27 cellular contexts compared by ENCODE assay signal in genomic region chr19:45101796-45102195, GRCh38. TPM values are rescaled to one million over a fixed set of nuclear protein-coding genes. Genes with fewer than 3 reads are reported as not detected.
DNase-seq lines count a peak whose midpoint lies in the region; ATAC-seq, FAIRE-seq and TF ChIP-seq lines count a peak whose summit lies in the region.
"Had no signal": no experiment of that assay in that cellular context is flagged by ENCODE, and none has a peak within 500 bp of the region (broad histone marks: within the 10 kb centered on the region; RNA-seq: fewer than 3 reads in every experiment).

No MANE protein-coding gene starts in this region.

- H4K5ac ChIP-seq in H9 (ENCODE audit: insufficient read length, low read depth, low read length), result no peak overlapping the region

- peaks cover 37% of the 10 kb centered on the region for H3K79me2 ChIP-seq in H9 (ENCODE audit: insufficient read depth, low read length)

- no peak overlapping the region for H3K4me3 ChIP-seq in stomach
- H3K4me3 ChIP-seq: ascending aorta, GM23248, lung, SJSA1, skin epidermis had no signal

- H3K9me3 ChIP-seq in H9 (ENCODE audit: control insufficient read depth, low read depth, low read length) (no peaks in the 10 kb centered on the region), T-helper 17 cell (ENCODE audit: control insufficient read depth, low read length, poor library complexity, severe bottlenecking) (no peaks in the 10 kb centered on the region), stomach (no peaks in the 10 kb centered on the region)
- H3K9me3 ChIP-seq: ascending aorta, SJSA1 had no signal

- TF ChIP-seq POLR2A in stomach (IDR thresholded peaks at IDR 0.05), result no peak

- H3K23me2 ChIP-seq in H9 (ENCODE audit: insufficient read length, low read depth, low read length, poor library complexity, severe bottlenecking), result no peaks in the 10 kb centered on the region

- H2AK5ac ChIP-seq in H9 (ENCODE audit: insufficient read length, low read length), result no peak overlapping the region

- no peak overlapping the region for H2BK5ac ChIP-seq in H9 (ENCODE audit: insufficient read length, low read length)

- ATAC-seq in T-helper 17 cell (no peak), memory B cell (ENCODE audit: low read depth) (no peak)
- ATAC-seq: activated T-cell treated with anti-CD3 and anti-CD28 coated beads, Interleukin-2, amount 50 U/mL, for 72 hours had no signal

- H3K4me3 Mint-ChIP-seq in H9 (peak overlapping the region in 1 of 2 experiments; percentile 39; a peak in 1 of 5 replicates), T-helper 17 cell (no peak overlapping the region), memory B cell (no peak overlapping the region)
- H3K4me3 Mint-ChIP-seq: activated naive CD4-positive, alpha-beta T cell treated with anti-CD3 and anti-CD28 coated beads, Interleukin-2, amount 10 ng/mL, durations not matched to agents 7 days and 5 days; activated T-cell treated with anti-CD3 and anti-CD28 coated beads, Interleukin-2, amount 50 U/mL, for 72 hours; CD4-positive, alpha-beta T cell; central memory CD8-positive, alpha-beta T cell; T-helper 1 cell treated with Interleukin-12 subunit alpha and Interleukin-12 subunit beta and Interleukin-4 antibody, amounts not matched to agents 30 μg/mL and 1 μg/mL, for 36 hours had no signal

- H3K27me3 Mint-ChIP-seq in H9 (ENCODE audit: low read depth) (no peaks in the 10 kb centered on the region), T-helper 17 cell (no peaks in the 10 kb centered on the region), memory B cell (no peaks in the 10 kb centered on the region)
- H3K27me3 Mint-ChIP-seq: activated naive CD4-positive, alpha-beta T cell treated with anti-CD3 and anti-CD28 coated beads, Interleukin-2, amount 10 ng/mL, durations not matched to agents 7 days and 5 days; CD4-positive, alpha-beta T cell; central memory CD8-positive, alpha-beta T cell had no signal

- no peaks in the 10 kb centered on the region for H3K27me3 ChIP-seq in H9 (ENCODE audit: insufficient read depth, low read length)
- no peaks in the 10 kb centered on the region for H3K27me3 ChIP-seq in stomach
- H3K27me3 ChIP-seq: ascending aorta, SJSA1 had no signal

- TF ChIP-seq CTCF in H9 (conservative IDR thresholded peaks at IDR 0.05), result no peak
- TF ChIP-seq CTCF in stomach (IDR thresholded peaks at IDR 0.05), result no peak

- DNase-seq in H9, result no peak
- no peak for DNase-seq in T-helper 17 cell
- no peak for DNase-seq in memory B cell (ENCODE audit: low spot score in 2 of 2)
- no peak for DNase-seq in stomach
- no peak for DNase-seq in SW480 (ENCODE audit: low spot score)
- DNase-seq in D341Med (ENCODE audit: low spot score), result no peak
- DNase-seq in urothelium cell line (ENCODE audit: low spot score), result no peak
- DNase-seq: activated CD4-positive, alpha-beta T cell treated with anti-CD3 and anti-CD28 coated beads for 48 hours; activated naive CD4-positive, alpha-beta T cell treated with anti-CD3 and anti-CD28 coated beads, Interleukin-2, amount 10 ng/mL, durations not matched to agents 7 days and 5 days; activated T-cell treated with anti-CD3 and anti-CD28 coated beads, Interleukin-2, amount 50 U/mL, for 72 hours; CD4-positive, alpha-beta T cell; DMS153; GM23248; kidney glomerular epithelial cell; NCI-H146; NCI-H510A treated with DMSO at 0.1 percent for 48 hours; occipital lobe; stimulated activated CD4-positive, alpha-beta T cell treated with anti-CD3 and anti-CD28 coated beads, Interleukin-2, amount 100 ng/mL, for 24 hours had no signal

- no peak overlapping the region for H2BK15ac ChIP-seq in H9 (ENCODE audit: low read depth, low read length)

- H4K8ac ChIP-seq in H9 (replicated peaks; ENCODE audit: insufficient read length, low read depth, low read length), result no peak overlapping the region

- no peak for TF ChIP-seq EP300 in stomach (IDR thresholded peaks at IDR 0.05)

- H2AFZ ChIP-seq in H9 (ENCODE audit: low read length), result no peak overlapping the region
- H2AFZ ChIP-seq: GM23248 had no signal

- WGBS in H9 (ENCODE audit: extremely low coverage, insufficient read length, low lambda C conversion rate), result no CpG with 5 or more reads among the region's 8 CpGs
- WGBS in stomach, 5 donors, result 57 to 72% (median 67%) methylated on average over 7 to 8 of the region's 8 CpGs

- peaks cover 75 to 82% of the 10 kb centered on the region in 2 experiments for H3K4me1 Mint-ChIP-seq in H9
- peaks cover 55% of the 10 kb centered on the region for H3K4me1 Mint-ChIP-seq in T-helper 17 cell
- peaks cover 43% of the 10 kb centered on the region for H3K4me1 Mint-ChIP-seq in memory B cell

- H3K4ac ChIP-seq in H9 (ENCODE audit: low read depth, low read length), result no peak overlapping the region

- no peaks in the 10 kb centered on the region; a peak in 1 of 5 replicates for H3K9me3 Mint-ChIP-seq in H9
- H3K9me3 Mint-ChIP-seq in memory B cell, result no peaks in the 10 kb centered on the region
- H3K9me3 Mint-ChIP-seq: activated naive CD4-positive, alpha-beta T cell treated with anti-CD3 and anti-CD28 coated beads, Interleukin-2, amount 10 ng/mL, durations not matched to agents 7 days and 5 days; activated T-cell treated with anti-CD3 and anti-CD28 coated beads, Interleukin-2, amount 50 U/mL, for 72 hours; CD4-positive, alpha-beta T cell; central memory CD8-positive, alpha-beta T cell; T-helper 1 cell treated with Interleukin-12 subunit alpha and Interleukin-12 subunit beta and Interleukin-4 antibody, amounts not matched to agents 30 μg/mL and 1 μg/mL, for 36 hours had no signal

- intact Hi-C loops in stomach (cut with DNase I; ENCODE audit: low total_unique reads), result no loop called here

- no peak overlapping the region for H3K18ac ChIP-seq in H9 (ENCODE audit: insufficient read length, low read depth, low read length)

- H3K27ac Mint-ChIP-seq in H9, result peak overlapping the region; percentile 41 to 81 (median 70); a peak in 4 of 7 replicates
- H3K27ac Mint-ChIP-seq in T-helper 17 cell, result peak overlapping the region; percentile 85
- peak overlapping the region; percentile 9 for H3K27ac Mint-ChIP-seq in memory B cell
- H3K27ac Mint-ChIP-seq: activated naive CD4-positive, alpha-beta T cell treated with anti-CD3 and anti-CD28 coated beads, Interleukin-2, amount 10 ng/mL, durations not matched to agents 7 days and 5 days; activated T-cell treated with anti-CD3 and anti-CD28 coated beads, Interleukin-2, amount 50 U/mL, for 72 hours; T-helper 1 cell treated with Interleukin-12 subunit alpha and Interleukin-12 subunit beta and Interleukin-4 antibody, amounts not matched to agents 30 μg/mL and 1 μg/mL, for 36 hours had no signal

- no peaks in the 10 kb centered on the region for H3K36me3 ChIP-seq in stomach
- H3K36me3 ChIP-seq: ascending aorta had no signal

- no peak overlapping the region for H3T11ph ChIP-seq in H9 (ENCODE audit: low read length)

- no peak overlapping the region for H2BK12ac ChIP-seq in H9 (ENCODE audit: insufficient read length, low read depth, low read length)

- H3K56ac ChIP-seq in H9 (ENCODE audit: insufficient read length, low read depth, low read length), result no peak overlapping the region

- H4K91ac ChIP-seq in H9 (ENCODE audit: insufficient read length, low read depth, low read length), result no peak overlapping the region

- no peaks in the 10 kb centered on the region for H4K20me1 ChIP-seq in H9 (ENCODE audit: control insufficient read depth, insufficient read depth, insufficient read length)

- H2BK120ac ChIP-seq in H9 (ENCODE audit: low read depth, low read length, poor library complexity, severe bottlenecking), result no peak overlapping the region

- H2BK20ac ChIP-seq in H9 (ENCODE audit: low read depth, low read length, poor library complexity, severe bottlenecking), result no peak overlapping the region

- H3K36me3 Mint-ChIP-seq in H9 (ENCODE audit: insufficient read depth in 1 of 3, low read depth in 3 of 3) (peaks cover 0 to 6% (median 4%) of the 10 kb centered on the region in 3 experiments; a peak in 3 of 7 replicates), T-helper 17 cell (ENCODE audit: low read depth) (no peaks in the 10 kb centered on the region), memory B cell (no peaks in the 10 kb centered on the region)
- H3K36me3 Mint-ChIP-seq: activated naive CD4-positive, alpha-beta T cell treated with anti-CD3 and anti-CD28 coated beads, Interleukin-2, amount 10 ng/mL, durations not matched to agents 7 days and 5 days had no signal

- H3K27ac ChIP-seq in H9 (ENCODE audit: insufficient read length, low read depth, low read length) (no peak overlapping the region), stomach (peak overlapping the region; percentile 82 to 94 (median 87))
- H3K27ac ChIP-seq: ascending aorta, GM23248, KMS-11, SJSA1 had no signal

- H3K4me2 ChIP-seq in H9 (ENCODE audit: insufficient read depth, insufficient read length, low read length), result no peak overlapping the region
- H3K4me2 ChIP-seq: KMS-11 had no signal

- no peak overlapping the region for H3K23ac ChIP-seq in H9 (ENCODE audit: insufficient read length, low read depth, low read length)

- no peaks in the 10 kb centered on the region for H3K79me1 ChIP-seq in H9 (ENCODE audit: insufficient read depth, low read depth, low read length, poor library complexity, severe bottlenecking)

- no peaks in the 10 kb centered on the region; the same call in 1 of the 2 replicates for H3K4me1 ChIP-seq in H9 (ENCODE audit: insufficient read depth, low read length)
- H3K4me1 ChIP-seq in stomach, result peaks cover 88 to 96% (median 94%) of the 10 kb centered on the region in 4 donors

- no peak overlapping the region for H3K9ac ChIP-seq in H9 (ENCODE audit: extremely low read depth, insufficient read length, low read length)
- H3K9ac ChIP-seq: GM23248, KMS-11 had no signal

- no peak overlapping the region for H3K14ac ChIP-seq in H9 (ENCODE audit: insufficient read depth, low read length)

- no peak for FAIRE-seq in urothelium cell line (lab: Jason Lieb, UNC)

RNA-seq across cellular contexts. Expression of gene PPP1R37, which starts 8.8 kb away (rescaled TPM):
- total RNA-seq in H9 (2021), result 29.9 and 33.6 TPM in 2 replicates
- total RNA-seq in T-helper 17 cell, result 10 to 100 TPM; 15.2 to 20.9 TPM
- total RNA-seq in stomach, result 100 to 1,000 TPM in 1 of 5 donors, 10 to 100 TPM in 4; 25.7 to 268 (median 55.4) TPM
- polyA plus RNA-seq in stomach, result 10 to 100 TPM; 32.4 to 95.8 (median 39.7) TPM

RNA-seq across cellular contexts. Expression of gene GEMIN7, which starts 22.7 kb away (rescaled TPM):
- total RNA-seq in H9 (2021), result 46.0 and 47.2 TPM in 2 replicates
- 1 to 10 TPM; 8.8 TPM for total RNA-seq in T-helper 17 cell
- 100 to 1,000 TPM in 1 of 5 donors, 10 to 100 TPM in 2, 1 to 10 TPM in 2; 1.8 to 107 (median 11.2) TPM for total RNA-seq in stomach
- 10 to 100 TPM; 28.2 to 44.3 (median 36.0) TPM for polyA plus RNA-seq in stomach

RNA-seq across cellular contexts. Expression of gene ZNF296, which starts 25.5 kb away (rescaled TPM):
- total RNA-seq in H9 (2021), result 14.3 and 14.8 TPM in 2 replicates
- 1 to 10 TPM; 3.4 to 3.5 TPM for total RNA-seq in T-helper 17 cell
- total RNA-seq in stomach, result 10 to 100 TPM in 2 of 5 donors, 1 to 10 TPM in 1, under 1 TPM in 1, not detected in 1; 0.45 to 13.4 (median 7.4) TPM
- polyA plus RNA-seq in stomach, result 1 to 10 TPM; 2.7 to 7.0 (median 5.0) TPM
- total RNA-seq: ascending aorta, fibroblast of lung, GM23248, HT1080, occipital lobe, SJSA1 had no signal
- polyA plus RNA-seq: GM23248 had no signal

RNA-seq across cellular contexts. Expression of gene NKPD1, which starts 59.0 kb away (rescaled TPM):
- total RNA-seq in H9 (2021) (0.17 and 0.46 TPM in 2 replicates), T-helper 17 cell (under 1 TPM; 0.57 to 0.97 TPM), stomach (not detected)
- under 1 TPM in 1 of 3 donors, not detected in 2; 0.20 TPM for polyA plus RNA-seq in stomach
- total RNA-seq: ascending aorta, HT1080, SJSA1 had no signal
- polyA plus RNA-seq: fibroblast of lung, GM23248 had no signal

Comparison
In these comparisons a context has a peak if more than half of its experiments do, and no peak if none do; other contexts are left out.
1. H3K27ac Mint-ChIP-seq: peak in every context shown above with its lines; median percentile 85 in T-helper 17 cell; 70 in H9; 9 in memory B cell.